In the genomic region with DNA sequence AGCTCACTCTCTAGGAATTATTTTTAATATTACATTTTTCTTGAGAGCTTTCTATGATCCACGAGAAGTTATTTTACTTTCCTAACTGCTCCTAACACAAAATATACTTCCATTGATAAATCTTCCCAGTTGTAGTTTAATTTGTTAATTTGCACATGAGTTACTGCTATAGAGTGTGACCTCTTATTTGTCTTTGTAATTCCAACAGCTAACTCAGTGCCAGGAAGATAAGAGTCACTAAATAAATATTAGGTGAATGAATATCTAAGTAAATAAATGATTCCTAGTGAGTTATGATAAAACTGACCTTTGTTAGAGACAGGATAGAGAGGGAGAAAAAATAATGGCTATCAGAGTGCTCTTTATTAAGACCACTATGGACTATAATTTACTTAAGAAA, we compare ENCODE assay signal across 22 cellular contexts.
DNase-seq lines count a peak whose midpoint lies in the region; ATAC-seq and TF ChIP-seq lines count a peak whose summit lies in the region.
"Had no signal": no experiment of that assay in that cellular context is flagged by ENCODE, and none has a peak within 500 bp of the region (broad histone marks: within the 10 kb centered on the region; RNA-seq: fewer than 3 reads in every experiment).

No MANE protein-coding gene starts in this region.

- no peak overlapping the region for H3K27ac ChIP-seq in RWPE2 (ENCODE audit: poor library complexity, severe bottlenecking)
- H3K27ac ChIP-seq: SJSA1, testis had no signal

- H3K36me3 Mint-ChIP-seq in stimulated activated effector memory CD8-positive, alpha-beta T cell treated with anti-CD3 and anti-CD28 coated beads, Interleukin-12 subunit alpha, Interleukin-12 subunit beta, amount 100 ng/mL, for 72 hours = no peaks in the 10 kb centered on the region
- no peaks in the 10 kb centered on the region for H3K36me3 Mint-ChIP-seq in activated CD4-positive, alpha-beta T cell treated with anti-CD3 and anti-CD28 coated beads, Interleukin-2, amount 10 ng/mL, durations not matched to agents 24 days and 14 days (ENCODE audit: low read depth)
- H3K36me3 Mint-ChIP-seq in chondrocyte (ENCODE audit: low read depth) = no peaks in the 10 kb centered on the region
- H3K36me3 Mint-ChIP-seq: CD8-positive, alpha-beta memory T cell had no signal

- no peaks in the 10 kb centered on the region for H3K36me3 ChIP-seq in RWPE2 (ENCODE audit: low read depth)
- H3K36me3 ChIP-seq: MG63, SJSA1 had no signal

- in situ Hi-C loops in Caki2 (cut with HindIII; ENCODE audit: low pct_unique_long_range_greater_than_20kb, low sequenced_read_pairs) = no loop called here

- peaks cover 3% of the 10 kb centered on the region for H3K27me3 ChIP-seq in RWPE2 (ENCODE audit: insufficient read depth, poor library complexity, severe bottlenecking)
- H3K27me3 ChIP-seq: MG63, SJSA1, testis had no signal

- ATAC-seq in RWPE2 (ENCODE audit: low read depth) (peak; percentile 88), GM19324 (IDR thresholded peaks at IDR 0.05; ENCODE audit: low FRiP score, unreplicated experiment) (no peak)
- no peak for ATAC-seq in stimulated activated effector memory CD8-positive, alpha-beta T cell treated with anti-CD3 and anti-CD28 coated beads, Interleukin-12 subunit alpha, Interleukin-12 subunit beta, amount 100 ng/mL, for 72 hours
- ATAC-seq: T-helper 17 cell had no signal

- no peak for TF ChIP-seq CTCF in LNCaP clone FGC (IDR thresholded peaks at IDR 0.05; ENCODE audit: control insufficient read depth, extremely low read depth, insufficient read depth)
- no peak for TF ChIP-seq CTCF in RWPE2 (IDR thresholded peaks at IDR 0.05; ENCODE audit: poor library complexity, severe bottlenecking)
- TF ChIP-seq CTCF in chondrocyte (IDR thresholded peaks at IDR 0.05) = no peak

- peaks cover 5% of the 10 kb centered on the region for H3K4me1 ChIP-seq in RWPE2 (ENCODE audit: insufficient read depth, poor library complexity, severe bottlenecking)
- H3K4me1 ChIP-seq: SJSA1, testis had no signal

- H3K4me1 Mint-ChIP-seq in stimulated activated effector memory CD8-positive, alpha-beta T cell treated with anti-CD3 and anti-CD28 coated beads, Interleukin-12 subunit alpha, Interleukin-12 subunit beta, amount 100 ng/mL, for 72 hours = no peaks in the 10 kb centered on the region
- H3K4me1 Mint-ChIP-seq in activated CD4-positive, alpha-beta T cell treated with anti-CD3 and anti-CD28 coated beads, Interleukin-2, amount 10 ng/mL, durations not matched to agents 24 days and 14 days = no peaks in the 10 kb centered on the region
- H3K4me1 Mint-ChIP-seq in chondrocyte (ENCODE audit: low read depth) = peaks cover 8% of the 10 kb centered on the region
- H3K4me1 Mint-ChIP-seq: activated CD4-positive, alpha-beta memory T cell treated with anti-CD3 and anti-CD28 coated beads, Interleukin-2, amount 10 ng/mL, durations not matched to agents 7 days and 5 days; CD8-positive, alpha-beta memory T cell; T-helper 17 cell had no signal

- H3K9me3 ChIP-seq in RWPE2 (ENCODE audit: severe bottlenecking) = no peaks in the 10 kb centered on the region
- H3K9me3 ChIP-seq: MG63, SJSA1, testis had no signal

- H3K4me3 Mint-ChIP-seq in stimulated activated effector memory CD8-positive, alpha-beta T cell treated with anti-CD3 and anti-CD28 coated beads, Interleukin-12 subunit alpha, Interleukin-12 subunit beta, amount 100 ng/mL, for 72 hours = no peak overlapping the region
- H3K4me3 Mint-ChIP-seq in activated CD4-positive, alpha-beta T cell treated with anti-CD3 and anti-CD28 coated beads, Interleukin-2, amount 10 ng/mL, durations not matched to agents 24 days and 14 days = no peak overlapping the region
- H3K4me3 Mint-ChIP-seq in chondrocyte (ENCODE audit: unreplicated experiment) = no peak overlapping the region
- H3K4me3 Mint-ChIP-seq: activated CD4-positive, alpha-beta memory T cell treated with anti-CD3 and anti-CD28 coated beads, Interleukin-2, amount 10 ng/mL, durations not matched to agents 7 days and 5 days; activated T-cell treated with anti-CD3 and anti-CD28 coated beads, Interleukin-2, amount 50 U/mL, for 24 hours; CD8-positive, alpha-beta memory T cell; T-helper 17 cell had no signal

- intact Hi-C loops in activated CD4-positive, alpha-beta T cell treated with anti-CD3 and anti-CD28 coated beads, Interleukin-2, amount 10 ng/mL, durations not matched to agents 24 days and 14 days (cut with micrococcal nuclease) = no loop called here

- no peaks in the 10 kb centered on the region for H3K27me3 Mint-ChIP-seq in activated CD4-positive, alpha-beta T cell treated with anti-CD3 and anti-CD28 coated beads, Interleukin-2, amount 10 ng/mL, durations not matched to agents 24 days and 14 days
- H3K27me3 Mint-ChIP-seq in chondrocyte (ENCODE audit: low read depth) = no peaks in the 10 kb centered on the region
- H3K27me3 Mint-ChIP-seq: activated CD4-positive, alpha-beta memory T cell treated with anti-CD3 and anti-CD28 coated beads, Interleukin-2, amount 10 ng/mL, durations not matched to agents 7 days and 5 days; activated T-cell treated with anti-CD3 and anti-CD28 coated beads, Interleukin-2, amount 50 U/mL, for 24 hours; CD8-positive, alpha-beta memory T cell; T-helper 17 cell had no signal

- DNase-seq in Caki2 (ENCODE audit: low read depth) (peak; percentile 70), LNCaP clone FGC (ENCODE audit: low read depth) (peak; percentile 93), RWPE2 (ENCODE audit: low spot score) (no peak), kidney tubule cell (ENCODE audit: low spot score) (peak; percentile 57), chondrocyte (ENCODE audit: low spot score) (no peak)
- DNase-seq in stimulated activated effector memory CD8-positive, alpha-beta T cell treated with anti-CD3 and anti-CD28 coated beads, Interleukin-12 subunit alpha, Interleukin-12 subunit beta, amount 100 ng/mL, for 72 hours (ENCODE audit: low spot score in 2 of 2) = no peak
- no peak for DNase-seq in activated CD4-positive, alpha-beta T cell treated with anti-CD3 and anti-CD28 coated beads, Interleukin-2, amount 10 ng/mL, durations not matched to agents 24 days and 14 days
- DNase-seq: activated CD4-positive, alpha-beta memory T cell treated with anti-CD3 and anti-CD28 coated beads, Interleukin-2, amount 10 ng/mL, durations not matched to agents 7 days and 5 days; activated naive CD4-positive, alpha-beta T cell treated with Interleukin-2 at 50 U/mL for 16 hours; activated T-cell treated with anti-CD3 and anti-CD28 coated beads, Interleukin-2, amount 50 U/mL, for 24 hours; aorta; CD8-positive, alpha-beta memory T cell; mammary epithelial cell; MG63; NCI-H1694; NCI-H446; nucleus accumbens; stimulated activated CD4-positive, alpha-beta T cell treated with anti-CD3 and anti-CD28 coated beads, Interleukin-15, amount 100 ng/mL, for 24 hours; T-helper 17 cell; testis had no signal

- no peak overlapping the region for H3K27ac Mint-ChIP-seq in stimulated activated effector memory CD8-positive, alpha-beta T cell treated with anti-CD3 and anti-CD28 coated beads, Interleukin-12 subunit alpha, Interleukin-12 subunit beta, amount 100 ng/mL, for 72 hours
- no peak overlapping the region for H3K27ac Mint-ChIP-seq in activated CD4-positive, alpha-beta T cell treated with anti-CD3 and anti-CD28 coated beads, Interleukin-2, amount 10 ng/mL, durations not matched to agents 24 days and 14 days
- no peak overlapping the region for H3K27ac Mint-ChIP-seq in chondrocyte (ENCODE audit: unreplicated experiment)
- H3K27ac Mint-ChIP-seq: activated CD4-positive, alpha-beta memory T cell treated with anti-CD3 and anti-CD28 coated beads, Interleukin-2, amount 10 ng/mL, durations not matched to agents 7 days and 5 days; activated T-cell treated with anti-CD3 and anti-CD28 coated beads, Interleukin-2, amount 50 U/mL, for 24 hours; CD8-positive, alpha-beta memory T cell; T-helper 17 cell had no signal

- H3K4me3 ChIP-seq in LNCaP clone FGC (ENCODE audit: low read depth, low read length) (no peak overlapping the region), RWPE2 (ENCODE audit: severe bottlenecking) (no peak overlapping the region)
- H3K4me3 ChIP-seq: MG63, SJSA1, testis had no signal

- H3K9me3 Mint-ChIP-seq in stimulated activated effector memory CD8-positive, alpha-beta T cell treated with anti-CD3 and anti-CD28 coated beads, Interleukin-12 subunit alpha, Interleukin-12 subunit beta, amount 100 ng/mL, for 72 hours = peaks cover 17% of the 10 kb centered on the region
- H3K9me3 Mint-ChIP-seq in activated CD4-positive, alpha-beta T cell treated with anti-CD3 and anti-CD28 coated beads, Interleukin-2, amount 10 ng/mL, durations not matched to agents 24 days and 14 days = no peaks in the 10 kb centered on the region
- H3K9me3 Mint-ChIP-seq in chondrocyte (ENCODE audit: low read depth) = no peaks in the 10 kb centered on the region

Comparison
In these comparisons a context has a peak if more than half of its experiments do, and no peak if none do; other contexts are left out.
1. DNase-seq: peak in Caki2 (single experiment), LNCaP clone FGC (single experiment) and kidney tubule cell (single experiment); none in RWPE2 (single experiment), stimulated activated effector memory CD8-positive, alpha-beta T cell treated with anti-CD3 and anti-CD28 coated beads, Interleukin-12 subunit alpha, Interleukin-12 subunit beta, amount 100 ng/mL, for 72 hours (0 of 2), activated CD4-positive, alpha-beta T cell treated with anti-CD3 and anti-CD28 coated beads, Interleukin-2, amount 10 ng/mL, durations not matched to agents 24 days and 14 days (single experiment) and chondrocyte (single experiment).